Comparison of ENCODE assay signal across 8 cellular contexts in genomic region chr5:35777358-35778087, GRCh38.
DNase-seq lines count a peak whose midpoint lies in the region; ATAC-seq and TF ChIP-seq lines count a peak whose summit lies in the region.

No MANE protein-coding gene starts in this region.

- H3K4me3 Mint-ChIP-seq in activated naive CD4-positive, alpha-beta T cell treated with anti-CD3 and anti-CD28 coated beads, Interleukin-2, amount 10 ng/mL, durations not matched to agents 7 days and 5 days, result no peak overlapping the region

- H3K27ac Mint-ChIP-seq in activated naive CD4-positive, alpha-beta T cell treated with anti-CD3 and anti-CD28 coated beads, Interleukin-2, amount 10 ng/mL, durations not matched to agents 7 days and 5 days, result peak overlapping the region; percentile 55

- DNase-seq in AG09319 (ENCODE audit: extremely low read depth, low read depth) (peak; percentile 64), NCI-H1105 treated with DMSO at 0.1 percent for 48 hours (lab: John Stamatoyannopoulos, UW) (peak; percentile 76), SKM-1 (lab: John Stamatoyannopoulos, UW; ENCODE audit: unreplicated experiment) (peak; percentile 56), head of caudate nucleus (peak in 41 of 42 donors; percentile 13 to 91 (median 71)), renal cortical epithelial cell (ENCODE audit: low read depth) (peak; percentile 83), GM19240 (ENCODE audit: insufficient read length, low spot score) (no peak)
- DNase-seq in activated naive CD4-positive, alpha-beta T cell treated with anti-CD3 and anti-CD28 coated beads, Interleukin-2, amount 10 ng/mL, durations not matched to agents 7 days and 5 days, result peak; percentile 82

- intact Hi-C loops in head of caudate nucleus (cut with DNase I), result loop anchor here (5.0 kb wide), 1 partner anchor 145 kb away; no protein-coding TSS in a partner anchor

- peaks cover 66% of the 10 kb centered on the region for H3K4me1 Mint-ChIP-seq in activated naive CD4-positive, alpha-beta T cell treated with anti-CD3 and anti-CD28 coated beads, Interleukin-2, amount 10 ng/mL, durations not matched to agents 7 days and 5 days

- CTCF ChIA-PET in activated naive CD4-positive, alpha-beta T cell treated with anti-CD3 and anti-CD28 coated beads, Interleukin-2, amount 10 ng/mL, durations not matched to agents 7 days and 5 days (lab: Charles Lee), result interaction anchor here (0.6 to 8.1 kb wide), 29 partner anchors 13 to 146 kb away, joined by 3 to 141 read pairs (median 5); partner anchors contain the start of gene IL7R

- TF ChIP-seq CTCF in AG09319 (IDR thresholded peaks at IDR 0.05; ENCODE audit: low read depth, low read length), result peak; percentile 55

- no peaks in the 10 kb centered on the region for H3K9me3 Mint-ChIP-seq in activated naive CD4-positive, alpha-beta T cell treated with anti-CD3 and anti-CD28 coated beads, Interleukin-2, amount 10 ng/mL, durations not matched to agents 7 days and 5 days

- H3K27me3 Mint-ChIP-seq in activated naive CD4-positive, alpha-beta T cell treated with anti-CD3 and anti-CD28 coated beads, Interleukin-2, amount 10 ng/mL, durations not matched to agents 7 days and 5 days, result no peaks in the 10 kb centered on the region

- H3K36me3 Mint-ChIP-seq in activated naive CD4-positive, alpha-beta T cell treated with anti-CD3 and anti-CD28 coated beads, Interleukin-2, amount 10 ng/mL, durations not matched to agents 7 days and 5 days, result peaks cover 2% of the 10 kb centered on the region

- peak; percentile 65 for ATAC-seq in GM19467 (IDR thresholded peaks at IDR 0.05; ENCODE audit: unreplicated experiment)
